Comparison of ENCODE assay signal across 24 cellular contexts in the genomic region with DNA sequence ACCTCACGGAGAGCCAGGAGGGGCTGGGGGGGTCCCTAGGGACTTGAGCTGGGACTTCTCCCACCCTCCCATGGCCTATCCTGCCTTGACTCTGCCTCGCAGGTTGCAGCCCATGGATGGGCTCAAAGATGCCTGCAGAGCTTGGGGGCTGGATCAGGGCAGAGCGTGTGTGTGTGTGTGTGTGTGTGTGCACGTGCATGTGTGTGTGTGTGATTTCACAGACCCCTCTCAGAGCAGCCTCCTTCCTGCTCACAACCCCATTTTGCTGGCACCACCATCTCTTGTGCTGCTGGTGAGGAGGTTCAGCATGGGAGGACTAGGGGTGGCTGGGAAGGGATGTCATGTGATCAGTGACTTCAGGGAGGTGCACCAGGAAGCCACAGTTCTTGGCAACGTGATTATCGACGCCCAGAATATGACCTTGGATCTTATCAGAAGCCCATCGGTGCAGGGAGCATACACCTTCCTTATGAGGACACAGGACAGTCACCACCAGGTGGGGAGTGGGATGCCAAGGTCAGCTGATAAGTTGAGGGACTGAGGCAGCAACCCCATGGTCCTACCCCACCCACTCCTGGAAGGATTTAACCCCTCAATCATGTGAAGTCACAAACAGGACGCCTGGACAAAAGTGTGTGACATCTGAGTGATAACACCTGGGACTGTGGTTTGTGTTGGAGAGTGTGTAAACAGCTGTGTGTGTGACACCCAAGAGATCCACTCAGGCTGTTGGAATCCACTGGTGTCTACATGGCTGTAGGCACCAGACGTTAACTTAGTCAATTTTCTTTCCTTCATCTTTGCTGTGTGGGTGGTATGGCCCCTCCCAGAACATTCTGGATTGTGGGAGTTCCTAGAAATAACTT. TPM values are rescaled to one million over a fixed set of nuclear protein-coding genes. Genes with fewer than 3 reads are reported as not detected.
DNase-seq lines count a peak whose midpoint lies in the region; ATAC-seq, FAIRE-seq and TF ChIP-seq lines count a peak whose summit lies in the region.
"Had no signal": no experiment of that assay in that cellular context is flagged by ENCODE, and none has a peak within 500 bp of the region (broad histone marks: within the 10 kb centered on the region; RNA-seq: fewer than 3 reads in every experiment).

No MANE protein-coding gene starts in this region.

- TF ChIP-seq RAD21 in HepG2 (CRISPR knock-in tag; IDR thresholded peaks at IDR 0.05): no peak

- H3K4me1 ChIP-seq in HepG2 (ENCODE audit: insufficient read depth, low read length) (peaks cover 75% of the 10 kb centered on the region), right lobe of liver (no peaks in the 10 kb centered on the region), small intestine (ENCODE audit: control insufficient read depth in 2 of 2, insufficient read depth in 1 of 2, low read depth in 1 of 2, low read length in 1 of 2) (no peaks in the 10 kb centered on the region)
- H3K4me1 ChIP-seq: gastrocnemius medialis, uterus had no signal

- no peak overlapping the region for H2AFZ ChIP-seq in HepG2 (ENCODE audit: low read length)

- H3K79me2 ChIP-seq in HepG2 (ENCODE audit: insufficient read depth, low read length): no peaks in the 10 kb centered on the region

- TF ChIP-seq EP300 in HepG2 (IDR thresholded peaks at IDR 0.05; ENCODE audit: low read depth in 2 of 2, low read length in 2 of 2) (no peak), HepG2 (CRISPR knock-in tag; IDR thresholded peaks at IDR 0.05; ENCODE audit: borderline replicate concordance) (no peak)

- H3K4me3 ChIP-seq in HepG2 (replicated peaks in 1 of 3; ENCODE audit: insufficient read depth in 1 of 3, low read depth in 2 of 3, low read length in 3 of 3) (peak overlapping the region in 1 of 3 experiments; percentile 0; a peak in 1 of 6 replicates), right lobe of liver (no peak overlapping the region), choroid plexus epithelial cell (ENCODE audit: low read depth, low read length) (no peak overlapping the region), small intestine (ENCODE audit: low read depth in 1 of 2, low read length in 2 of 2) (no peak overlapping the region)
- H3K4me3 ChIP-seq: gastrocnemius medialis, uterus had no signal

- FAIRE-seq in HepG2 (lab: Jason Lieb, UNC) (peak; percentile 21), small intestine (lab: Jason Lieb, UNC) (no peak)
- FAIRE-seq: D721Med, H54, islet of Langerhans, RCC 7860 had no signal

- no peak overlapping the region for H3K27ac ChIP-seq in HepG2 (ENCODE audit: extremely low read length, insufficient read depth, low read length)
- no peak overlapping the region for H3K27ac ChIP-seq in right lobe of liver
- peak overlapping the region in 1 of 2 donors; percentile 74 for H3K27ac ChIP-seq in small intestine (ENCODE audit: low read depth in 1 of 2, low read length in 1 of 2)
- H3K27ac ChIP-seq: C4-2B, gastrocnemius medialis, HL-60, uterus had no signal

- ATAC-seq in HepG2 (no peak), right lobe of liver (no peak)
- ATAC-seq: esophagus mucosa, gastrocnemius medialis had no signal

- in situ Hi-C loops in HepG2 (cut with HindIII; ENCODE audit: extremely low pct_ligation_motif_present, low pct_unique_long_range_greater_than_20kb): no loop called here

- TF ChIP-seq CTCF in HepG2 (CRISPR knock-in tag; IDR thresholded peaks at IDR 0.05): no peak
- TF ChIP-seq CTCF in right lobe of liver (IDR thresholded peaks at IDR 0.05): no peak
- no peak for TF ChIP-seq CTCF in choroid plexus epithelial cell (conservative IDR thresholded peaks at IDR 0.05; ENCODE audit: low read depth, low read length)

- 18% methylated on average over 8 of the region's 10 CpGs for WGBS in HepG2 (ENCODE audit: low lambda C conversion rate)
- WGBS in right lobe of liver (ENCODE audit: insufficient coverage, low coverage, low lambda C conversion rate, missing lambda C conversion rate): 37% methylated on average over 3 of the region's 10 CpGs
- 44 to 56% (median 46%) methylated on average over 10 of the region's 10 CpGs for WGBS in small intestine, 3 donors

- H4K20me1 ChIP-seq in HepG2 (ENCODE audit: insufficient read depth, low read length): no peaks in the 10 kb centered on the region

- H3K9me3 ChIP-seq in HepG2 (ENCODE audit: low read length) (no peaks in the 10 kb centered on the region), right lobe of liver (no peaks in the 10 kb centered on the region), small intestine (ENCODE audit: control insufficient read depth, low read depth) (no peaks in the 10 kb centered on the region)
- H3K9me3 ChIP-seq: gastrocnemius medialis, uterus had no signal

- H3K36me3 ChIP-seq in HepG2 (replicated peaks in 1 of 2; ENCODE audit: control insufficient read depth in 1 of 2, insufficient read depth in 2 of 2, low read length in 2 of 2) (no peaks in the 10 kb centered on the region), right lobe of liver (no peaks in the 10 kb centered on the region), small intestine (ENCODE audit: control insufficient read depth in 2 of 2, insufficient read depth in 2 of 2, low read length in 2 of 2) (no peaks in the 10 kb centered on the region)
- H3K36me3 ChIP-seq: gastrocnemius medialis, uterus had no signal

- H3K27me3 ChIP-seq in HepG2 (ENCODE audit: control insufficient read depth in 1 of 2, insufficient read depth in 2 of 2, low read length in 2 of 2) (no peaks in the 10 kb centered on the region), right lobe of liver (no peaks in the 10 kb centered on the region), small intestine (ENCODE audit: control insufficient read depth in 2 of 2, insufficient read depth in 2 of 2, low read length in 2 of 2) (no peaks in the 10 kb centered on the region)
- H3K27me3 ChIP-seq: gastrocnemius medialis, uterus had no signal

- POLR2A ChIA-PET in HepG2 (lab: Yijun Ruan, JAX): interaction anchor here (1.9 to 3.5 kb wide), 2 partner anchors 9 to 62 kb away, joined by 6 to 21 read pairs; partner anchors contain the start of genes FAU and MRPL49

- CTCF ChIA-PET in HepG2 (lab: Yijun Ruan, JAX; ENCODE audit: low intra/inter-chr PET ratio, low total read pairs): interaction anchor here (1.2 to 1.9 kb wide), 2 partner anchors 33 to 47 kb away, joined by 6 read pairs; partner anchors contain the start of genes ARL2 and SNX15

- H3K9ac ChIP-seq in HepG2 (ENCODE audit: insufficient read depth, low read depth, low read length): no peak overlapping the region

- peak overlapping the region; percentile 25; the same call in 1 of the 2 replicates for H3K4me2 ChIP-seq in HepG2 (ENCODE audit: low read depth, low read length)

- intact Hi-C loops in HepG2 (cut with micrococcal nuclease; ENCODE audit: unreplicated experiment): no loop called here
- intact Hi-C loops in right lobe of liver (cut with DNase I): no loop called here

- DNase-seq in HepG2 (ENCODE audit: low spot score) (no peak), right lobe of liver (no peak), choroid plexus epithelial cell (ENCODE audit: low read depth) (peak; percentile 7), small intestine (peak; percentile 87), kidney glomerular epithelial cell (lab: John Stamatoyannopoulos, UW) (no peak), superior temporal gyrus (ENCODE audit: extremely low spot score) (no peak)
- DNase-seq: activated CD4-positive, alpha-beta T cell treated with anti-CD3 and anti-CD28 coated beads, Interleukin-2, amount 10 ng/mL, durations not matched to agents 24 days and 14 days; activated naive CD8-positive, alpha-beta T cell treated with anti-CD3 and anti-CD28 coated beads for 36 hours; effector memory CD4-positive, alpha-beta T cell; gastrocnemius medialis; NCI-H1436 treated with DMSO at 0.1 percent for 48 hours; NCI-H510A treated with DMSO at 0.1 percent for 48 hours; NK-92 treated with Interleukin-12 subunit alpha and Interleukin-12 subunit beta, amount 100 ng/mL, for 24 hours; substantia nigra; uterus had no signal

- BruUV-seq in HepG2 (replicated peaks; lab: Mats Ljungman, UMichigan): no TSS peak

- TF ChIP-seq POLR2A in HepG2 (IDR thresholded peaks at IDR 0.05; ENCODE audit: insufficient read depth in 1 of 2, low read depth in 2 of 2, low read length in 2 of 2) (no peak), right lobe of liver (IDR thresholded peaks at IDR 0.05) (no peak)

RNA-seq across cellular contexts. Expression of gene NAALADL1, which starts 1.8 kb away (rescaled TPM):
- total RNA-seq in HepG2 (2016; rRNA removed; fragmentation: Illumina TruSeq; extraction: Trizol): 3.4 and 9.3 TPM in 2 replicates
- 1.5 and 2.2 TPM in 2 replicates for total RNA-seq in HepG2 (2016; cell fraction: cytosol; rRNA removed; fragmentation: Illumina TruSeq; extraction: Trizol; ENCODE audit: low read depth)
- 3.2 and 9.6 TPM in 2 replicates for total RNA-seq in HepG2 (2016; cell fraction: insoluble cytoplasmic fraction; rRNA removed; fragmentation: Illumina TruSeq; extraction: Trizol)
- total RNA-seq in HepG2 (2016; cell fraction: membrane; rRNA removed; fragmentation: Illumina TruSeq; extraction: Trizol): 1.3 and 2.0 TPM in 2 replicates
- 8.8 and 12.8 TPM in 2 replicates for total RNA-seq in HepG2 (2016; cell fraction: nucleus; rRNA removed; fragmentation: Illumina TruSeq; extraction: Trizol)
- 33.9 and 67.5 TPM in 2 replicates for polyA plus RNA-seq in HepG2 (2011; rRNA removed)
- 24.8 and 27.3 TPM in 2 replicates for polyA plus RNA-seq in HepG2 (2011; cell fraction: cytosol; rRNA removed)
- polyA plus RNA-seq in HepG2 (2011; cell fraction: nucleus; rRNA removed): 178 and 181 TPM in 2 replicates
- 30.3 and 30.5 TPM in 2 replicates for polyA plus RNA-seq in HepG2 (2012)
- polyA plus RNA-seq in HepG2 (2016; cell fraction: cytosol; fragmentation: Illumina TruSeq; extraction: Trizol; ENCODE audit: low read depth): 1.1 and 1.2 TPM in 2 replicates
- 2.4 and 2.9 TPM in 2 replicates for polyA plus RNA-seq in HepG2 (2016; cell fraction: insoluble cytoplasmic fraction; fragmentation: Illumina TruSeq; extraction: Trizol; ENCODE audit: low read depth)
- 2.0 and 2.1 TPM in 2 replicates for polyA plus RNA-seq in HepG2 (2016; cell fraction: membrane; fragmentation: Illumina TruSeq; extraction: Trizol; ENCODE audit: low read depth)
- polyA plus RNA-seq in HepG2 (2016; cell fraction: nucleus; fragmentation: Illumina TruSeq; extraction: Trizol; ENCODE audit: insufficient read depth, low read depth): 23.7 and 32.1 TPM in 2 replicates
- 0.09 and 15.4 TPM in 2 replicates for polyA minus RNA-seq in HepG2 (2011; rRNA and poly(A)+ RNA removed; ENCODE audit: low replicate concordance)
- 6.0 and 9.8 TPM in 2 replicates for polyA minus RNA-seq in HepG2 (2011; cell fraction: cytosol; rRNA and poly(A)+ RNA removed)
- polyA minus RNA-seq in HepG2 (2011; cell fraction: nucleus; rRNA and poly(A)+ RNA removed): 13.3 and 19.3 TPM in 2 replicates
- 1 to 10 TPM in 5 of 6 experiments, under 1 TPM in 1; 0.83 to 3.5 (median 1.4) TPM for total RNA-seq in right lobe of liver
- polyA plus RNA-seq in small intestine: 100 to 1,000 TPM in 2 of 3 donors, 10 to 100 TPM in 1; 35.4 to 436 (median 173) TPM
- total RNA-seq: MCF 10A had no signal

RNA-seq across cellular contexts. Expression of gene SAC3D1, which starts 19.2 kb away (rescaled TPM):
- 33.2 and 36.3 TPM in 2 replicates for total RNA-seq in HepG2 (2016; rRNA removed; fragmentation: Illumina TruSeq; extraction: Trizol)
- 17.6 and 24.5 TPM in 2 replicates for total RNA-seq in HepG2 (2016; cell fraction: cytosol; rRNA removed; fragmentation: Illumina TruSeq; extraction: Trizol; ENCODE audit: low read depth)
- total RNA-seq in HepG2 (2016; cell fraction: insoluble cytoplasmic fraction; rRNA removed; fragmentation: Illumina TruSeq; extraction: Trizol): 27.9 and 37.1 TPM in 2 replicates
- 28.3 and 36.0 TPM in 2 replicates for total RNA-seq in HepG2 (2016; cell fraction: membrane; rRNA removed; fragmentation: Illumina TruSeq; extraction: Trizol)
- 15.6 and 16.8 TPM in 2 replicates for total RNA-seq in HepG2 (2016; cell fraction: nucleus; rRNA removed; fragmentation: Illumina TruSeq; extraction: Trizol)
- 7.4 and 8.9 TPM in 2 replicates for polyA plus RNA-seq in HepG2 (2011; rRNA removed)
- polyA plus RNA-seq in HepG2 (2011; cell fraction: cytosol; rRNA removed): 10.6 and 22.0 TPM in 2 replicates
- polyA plus RNA-seq in HepG2 (2011; cell fraction: nucleus; rRNA removed): 12.6 and 14.5 TPM in 2 replicates
- polyA plus RNA-seq in HepG2 (2012): 7.4 and 9.2 TPM in 2 replicates
- 17.6 and 24.3 TPM in 2 replicates for polyA plus RNA-seq in HepG2 (2016; cell fraction: cytosol; fragmentation: Illumina TruSeq; extraction: Trizol; ENCODE audit: low read depth)
- 34.5 and 41.1 TPM in 2 replicates for polyA plus RNA-seq in HepG2 (2016; cell fraction: insoluble cytoplasmic fraction; fragmentation: Illumina TruSeq; extraction: Trizol; ENCODE audit: low read depth)
- polyA plus RNA-seq in HepG2 (2016; cell fraction: membrane; fragmentation: Illumina TruSeq; extraction: Trizol; ENCODE audit: low read depth): 30.7 and 35.8 TPM in 2 replicates
- 28.3 and 35.8 TPM in 2 replicates for polyA plus RNA-seq in HepG2 (2016; cell fraction: nucleus; fragmentation: Illumina TruSeq; extraction: Trizol; ENCODE audit: insufficient read depth, low read depth)
- polyA minus RNA-seq in HepG2 (2011; rRNA and poly(A)+ RNA removed; ENCODE audit: low replicate concordance): 16.9 and 20.3 TPM in 2 replicates
- polyA minus RNA-seq in HepG2 (2011; cell fraction: cytosol; rRNA and poly(A)+ RNA removed): 9.3 and 12.0 TPM in 2 replicates
- polyA minus RNA-seq in HepG2 (2011; cell fraction: nucleus; rRNA and poly(A)+ RNA removed): 3.4 and 3.6 TPM in 2 replicates
- total RNA-seq in right lobe of liver: 10 to 100 TPM in 2 of 6 experiments, 1 to 10 TPM in 4; 4.2 to 13.8 (median 5.8) TPM
- 10 to 100 TPM in 1 of 3 donors, 1 to 10 TPM in 2; 6.9 to 18.1 (median 7.0) TPM for polyA plus RNA-seq in small intestine

RNA-seq across cellular contexts. Expression of gene CDCA5, which starts 23.6 kb away (rescaled TPM):
- 50.6 and 63.1 TPM in 2 replicates for total RNA-seq in HepG2 (2016; rRNA removed; fragmentation: Illumina TruSeq; extraction: Trizol)
- total RNA-seq in HepG2 (2016; cell fraction: cytosol; rRNA removed; fragmentation: Illumina TruSeq; extraction: Trizol; ENCODE audit: low read depth): 10.5 and 13.6 TPM in 2 replicates
- total RNA-seq in HepG2 (2016; cell fraction: insoluble cytoplasmic fraction; rRNA removed; fragmentation: Illumina TruSeq; extraction: Trizol): 51.6 and 54.0 TPM in 2 replicates
- total RNA-seq in HepG2 (2016; cell fraction: membrane; rRNA removed; fragmentation: Illumina TruSeq; extraction: Trizol): 34.2 and 34.8 TPM in 2 replicates
- 28.5 and 29.9 TPM in 2 replicates for total RNA-seq in HepG2 (2016; cell fraction: nucleus; rRNA removed; fragmentation: Illumina TruSeq; extraction: Trizol)
- polyA plus RNA-seq in HepG2 (2011; rRNA removed): 9.8 and 13.5 TPM in 2 replicates
- 9.8 and 14.9 TPM in 2 replicates for polyA plus RNA-seq in HepG2 (2011; cell fraction: cytosol; rRNA removed)
- 13.0 and 18.3 TPM in 2 replicates for polyA plus RNA-seq in HepG2 (2011; cell fraction: nucleus; rRNA removed)
- polyA plus RNA-seq in HepG2 (2012): 9.0 and 19.7 TPM in 2 replicates
- polyA plus RNA-seq in HepG2 (2016; cell fraction: cytosol; fragmentation: Illumina TruSeq; extraction: Trizol; ENCODE audit: low read depth): 10.9 and 11.2 TPM in 2 replicates
- 71.5 and 74.3 TPM in 2 replicates for polyA plus RNA-seq in HepG2 (2016; cell fraction: insoluble cytoplasmic fraction; fragmentation: Illumina TruSeq; extraction: Trizol; ENCODE audit: low read depth)
- polyA plus RNA-seq in HepG2 (2016; cell fraction: membrane; fragmentation: Illumina TruSeq; extraction: Trizol; ENCODE audit: low read depth): 26.4 and 29.7 TPM in 2 replicates
- polyA plus RNA-seq in HepG2 (2016; cell fraction: nucleus; fragmentation: Illumina TruSeq; extraction: Trizol; ENCODE audit: insufficient read depth, low read depth): 62.8 and 64.8 TPM in 2 replicates
- 21.2 and 61.0 TPM in 2 replicates for polyA minus RNA-seq in HepG2 (2011; rRNA and poly(A)+ RNA removed; ENCODE audit: low replicate concordance)
- 8.1 and 8.3 TPM in 2 replicates for polyA minus RNA-seq in HepG2 (2011; cell fraction: cytosol; rRNA and poly(A)+ RNA removed)
- polyA minus RNA-seq in HepG2 (2011; cell fraction: nucleus; rRNA and poly(A)+ RNA removed): 7.0 and 10.6 TPM in 2 replicates
- 1 to 10 TPM in 3 of 6 experiments, under 1 TPM in 3; 0.31 to 2.3 (median 1.0) TPM for total RNA-seq in right lobe of liver
- 10 to 100 TPM in 1 of 3 donors, 1 to 10 TPM in 1, under 1 TPM in 1; 0.54 to 19.3 (median 4.2) TPM for polyA plus RNA-seq in small intestine
- total RNA-seq: mononuclear cell had no signal

RNA-seq across cellular contexts. Expression of gene ZFPL1, which starts 23.8 kb away (rescaled TPM):
- total RNA-seq in HepG2 (2016; rRNA removed; fragmentation: Illumina TruSeq; extraction: Trizol) (27.6 and 32.2 TPM in 2 replicates), right lobe of liver (10 to 100 TPM; 15.4 to 22.4 (median 18.0) TPM)
- total RNA-seq in HepG2 (2016; cell fraction: cytosol; rRNA removed; fragmentation: Illumina TruSeq; extraction: Trizol; ENCODE audit: low read depth): 18.5 and 24.3 TPM in 2 replicates
- total RNA-seq in HepG2 (2016; cell fraction: insoluble cytoplasmic fraction; rRNA removed; fragmentation: Illumina TruSeq; extraction: Trizol): 23.3 and 34.5 TPM in 2 replicates
- total RNA-seq in HepG2 (2016; cell fraction: membrane; rRNA removed; fragmentation: Illumina TruSeq; extraction: Trizol): 24.9 and 32.0 TPM in 2 replicates
- 20.7 and 22.6 TPM in 2 replicates for total RNA-seq in HepG2 (2016; cell fraction: nucleus; rRNA removed; fragmentation: Illumina TruSeq; extraction: Trizol)
- polyA plus RNA-seq in HepG2 (2011; rRNA removed) (49.7 and 56.0 TPM in 2 replicates), small intestine (10 to 100 TPM; 46.6 to 65.8 (median 60.8) TPM)
- polyA plus RNA-seq in HepG2 (2011; cell fraction: cytosol; rRNA removed): 29.9 and 43.2 TPM in 2 replicates
- 58.5 and 59.4 TPM in 2 replicates for polyA plus RNA-seq in HepG2 (2011; cell fraction: nucleus; rRNA removed)
- polyA plus RNA-seq in HepG2 (2012): 21.4 and 31.3 TPM in 2 replicates
- 23.6 and 30.1 TPM in 2 replicates for polyA plus RNA-seq in HepG2 (2016; cell fraction: cytosol; fragmentation: Illumina TruSeq; extraction: Trizol; ENCODE audit: low read depth)
- polyA plus RNA-seq in HepG2 (2016; cell fraction: insoluble cytoplasmic fraction; fragmentation: Illumina TruSeq; extraction: Trizol; ENCODE audit: low read depth): 27.9 and 36.5 TPM in 2 replicates
- 25.0 and 25.2 TPM in 2 replicates for polyA plus RNA-seq in HepG2 (2016; cell fraction: membrane; fragmentation: Illumina TruSeq; extraction: Trizol; ENCODE audit: low read depth)
- 33.5 and 40.8 TPM in 2 replicates for polyA plus RNA-seq in HepG2 (2016; cell fraction: nucleus; fragmentation: Illumina TruSeq; extraction: Trizol; ENCODE audit: insufficient read depth, low read depth)
- 50.7 and 52.3 TPM in 2 replicates for polyA minus RNA-seq in HepG2 (2011; rRNA and poly(A)+ RNA removed; ENCODE audit: low replicate concordance)
- polyA minus RNA-seq in HepG2 (2011; cell fraction: cytosol; rRNA and poly(A)+ RNA removed): 15.5 and 16.8 TPM in 2 replicates
- 40.4 and 59.2 TPM in 2 replicates for polyA minus RNA-seq in HepG2 (2011; cell fraction: nucleus; rRNA and poly(A)+ RNA removed)

RNA-seq across cellular contexts. Expression of gene SNX15, which starts 33.0 kb away (rescaled TPM):
- 20.7 and 22.6 TPM in 2 replicates for total RNA-seq in HepG2 (2016; rRNA removed; fragmentation: Illumina TruSeq; extraction: Trizol)
- 12.1 and 12.4 TPM in 2 replicates for total RNA-seq in HepG2 (2016; cell fraction: cytosol; rRNA removed; fragmentation: Illumina TruSeq; extraction: Trizol; ENCODE audit: low read depth)
- 18.5 and 24.1 TPM in 2 replicates for total RNA-seq in HepG2 (2016; cell fraction: insoluble cytoplasmic fraction; rRNA removed; fragmentation: Illumina TruSeq; extraction: Trizol)
- total RNA-seq in HepG2 (2016; cell fraction: membrane; rRNA removed; fragmentation: Illumina TruSeq; extraction: Trizol): 27.2 and 28.7 TPM in 2 replicates
- total RNA-seq in HepG2 (2016; cell fraction: nucleus; rRNA removed; fragmentation: Illumina TruSeq; extraction: Trizol): 11.7 and 12.8 TPM in 2 replicates
- polyA plus RNA-seq in HepG2 (2011; rRNA removed): 19.1 and 21.2 TPM in 2 replicates
- polyA plus RNA-seq in HepG2 (2011; cell fraction: cytosol; rRNA removed): 16.1 and 20.9 TPM in 2 replicates
- polyA plus RNA-seq in HepG2 (2011; cell fraction: nucleus; rRNA removed): 17.0 and 18.7 TPM in 2 replicates
- polyA plus RNA-seq in HepG2 (2012): 5.5 and 18.8 TPM in 2 replicates
- 17.8 and 20.3 TPM in 2 replicates for polyA plus RNA-seq in HepG2 (2016; cell fraction: cytosol; fragmentation: Illumina TruSeq; extraction: Trizol; ENCODE audit: low read depth)
- polyA plus RNA-seq in HepG2 (2016; cell fraction: insoluble cytoplasmic fraction; fragmentation: Illumina TruSeq; extraction: Trizol; ENCODE audit: low read depth): 31.4 and 39.7 TPM in 2 replicates
- 29.3 and 33.3 TPM in 2 replicates for polyA plus RNA-seq in HepG2 (2016; cell fraction: membrane; fragmentation: Illumina TruSeq; extraction: Trizol; ENCODE audit: low read depth)
- polyA plus RNA-seq in HepG2 (2016; cell fraction: nucleus; fragmentation: Illumina TruSeq; extraction: Trizol; ENCODE audit: insufficient read depth, low read depth): 27.1 and 31.4 TPM in 2 replicates
- 13.9 and 15.8 TPM in 2 replicates for polyA minus RNA-seq in HepG2 (2011; rRNA and poly(A)+ RNA removed; ENCODE audit: low replicate concordance)
- polyA minus RNA-seq in HepG2 (2011; cell fraction: cytosol; rRNA and poly(A)+ RNA removed): 8.7 and 13.6 TPM in 2 replicates
- 3.9 and 5.5 TPM in 2 replicates for polyA minus RNA-seq in HepG2 (2011; cell fraction: nucleus; rRNA and poly(A)+ RNA removed)
- total RNA-seq in right lobe of liver: 10 to 100 TPM in 1 of 6 experiments, 1 to 10 TPM in 5; 6.4 to 10.3 (median 8.7) TPM
- 10 to 100 TPM; 23.2 to 37.3 (median 24.6) TPM for polyA plus RNA-seq in small intestine

Comparison
In these comparisons a context has a peak if more than half of its experiments do, and no peak if none do; other contexts are left out.
1. DNase-seq: peak in choroid plexus epithelial cell (single experiment) and small intestine (single experiment); none in HepG2 (single experiment), right lobe of liver (0 of 3), kidney glomerular epithelial cell (single experiment) and superior temporal gyrus (single experiment).